In genomic region chr16:27867122-27868110, GRCh38 we compare ENCODE assay signal across 8 cellular contexts.
A peak's percentile ranks its signal among the peaks of the same experiment; 100 is the strongest.
DNase-seq lines count a peak whose midpoint lies in the region; ATAC-seq and TF ChIP-seq lines count a peak whose summit lies in the region.

No MANE protein-coding gene starts in this region.

- peaks cover 5% of the 10 kb centered on the region for H3K36me3 Mint-ChIP-seq in stimulated activated memory B cell treated with anti-CD40 and anti-IgM and Interleukin-4, amounts not matched to agents 10 μg/mL and 1 μg/mL and 100 μg/mL, for 72 hours

- intact Hi-C loops in ovary (cut with DNase I), result no loop called here

- H3K4me3 Mint-ChIP-seq in stimulated activated memory B cell treated with anti-CD40 and anti-IgM and Interleukin-4, amounts not matched to agents 10 μg/mL and 1 μg/mL and 100 μg/mL, for 72 hours, result no peak overlapping the region

- TF ChIP-seq POLR2A in ovary (IDR thresholded peaks at IDR 0.05), result no peak

- peak; percentile 17 to 47 for DNase-seq in AML-193 (lab: John Stamatoyannopoulos, UW)
- DNase-seq in H4 (ENCODE audit: low spot score), result peak; percentile 84
- peak; percentile 47 for DNase-seq in activated T-cell treated with anti-CD3 and anti-CD28 coated beads for 24 hours (ENCODE audit: low read depth)
- peak; percentile 49 for DNase-seq in fibroblast of the conjunctiva (ENCODE audit: low read depth)
- DNase-seq in ovary, result peak in 3 of 5 donors; percentile 17 to 37 (median 20)

- H3K4me3 ChIP-seq in OCI-LY3 (ENCODE audit: low read length) (no peak overlapping the region), ovary (no peak overlapping the region)

- no peak for TF ChIP-seq EP300 in ovary (IDR thresholded peaks at IDR 0.05)

- H3K9ac ChIP-seq in OCI-LY3 (ENCODE audit: low read length), result no peak overlapping the region

- peak; percentile 55 for TF ChIP-seq CTCF in OCI-LY3 (IDR thresholded peaks at IDR 0.05; ENCODE audit: low read depth, low read length)
- TF ChIP-seq CTCF in ovary (IDR thresholded peaks at IDR 0.05), result no peak

- ATAC-seq in HG02571 (IDR thresholded peaks at IDR 0.05; ENCODE audit: unreplicated experiment), result no peak
- no peak for ATAC-seq in stimulated activated memory B cell treated with anti-CD40 and anti-IgM and Interleukin-4, amounts not matched to agents 10 μg/mL and 1 μg/mL and 100 μg/mL, for 72 hours

- no peak overlapping the region for H3K27ac Mint-ChIP-seq in stimulated activated memory B cell treated with anti-CD40 and anti-IgM and Interleukin-4, amounts not matched to agents 10 μg/mL and 1 μg/mL and 100 μg/mL, for 72 hours

- H3K27me3 ChIP-seq in OCI-LY3 (ENCODE audit: low read depth, low read length), result no peaks in the 10 kb centered on the region
- no peaks in the 10 kb centered on the region for H3K27me3 ChIP-seq in ovary

- H3K9me3 ChIP-seq in OCI-LY3 (ENCODE audit: insufficient read depth, low read length) (peaks cover 4% of the 10 kb centered on the region), ovary (no peaks in the 10 kb centered on the region)

- H4K20me1 ChIP-seq in OCI-LY3 (ENCODE audit: insufficient read depth, low read length), result no peaks in the 10 kb centered on the region

- H3K79me2 ChIP-seq in OCI-LY3 (ENCODE audit: low read length), result no peaks in the 10 kb centered on the region

- H3K4me1 Mint-ChIP-seq in stimulated activated memory B cell treated with anti-CD40 and anti-IgM and Interleukin-4, amounts not matched to agents 10 μg/mL and 1 μg/mL and 100 μg/mL, for 72 hours, result no peaks in the 10 kb centered on the region

- WGBS in ovary, 3 donors, result 28 to 32% (median 30%) methylated on average over 19 of the region's 19 CpGs

- H2AFZ ChIP-seq in OCI-LY3 (ENCODE audit: low read depth, low read length), result no peak overlapping the region

- H3K9me3 Mint-ChIP-seq in stimulated activated memory B cell treated with anti-CD40 and anti-IgM and Interleukin-4, amounts not matched to agents 10 μg/mL and 1 μg/mL and 100 μg/mL, for 72 hours, result peaks cover 15% of the 10 kb centered on the region

- no peak overlapping the region for H3K4me2 ChIP-seq in OCI-LY3 (ENCODE audit: low read length)

- H3K27ac ChIP-seq in OCI-LY3 (ENCODE audit: low read length) (no peak overlapping the region), ovary (no peak overlapping the region)

- H3K27me3 Mint-ChIP-seq in stimulated activated memory B cell treated with anti-CD40 and anti-IgM and Interleukin-4, amounts not matched to agents 10 μg/mL and 1 μg/mL and 100 μg/mL, for 72 hours, result no peaks in the 10 kb centered on the region

- H3K4me1 ChIP-seq in OCI-LY3 (ENCODE audit: low read length) (peaks cover 7% of the 10 kb centered on the region; the same call in 1 of the 2 replicates), ovary (ENCODE audit: insufficient read depth) (no peaks in the 10 kb centered on the region)

- H3K36me3 ChIP-seq in OCI-LY3 (replicated peaks; ENCODE audit: low read depth, low read length) (no peaks in the 10 kb centered on the region), ovary (no peaks in the 10 kb centered on the region)

Comparison
In these comparisons a context has a peak if more than half of its experiments do, and no peak if none do; other contexts are left out.
1. DNase-seq: peak in every context shown above with its lines; median percentile 84 in H4; 49 in fibroblast of the conjunctiva; 47 in activated T-cell treated with anti-CD3 and anti-CD28 coated beads for 24 hours; 32 in AML-193; 20 in ovary.